ENCODE assay signal across 16 cellular contexts in genomic region chr13:97220151-97220900, GRCh38. TPM values are rescaled to one million over a fixed set of nuclear protein-coding genes. Genes with fewer than 3 reads are reported as not detected.
DNase-seq lines count a peak whose midpoint lies in the region; ATAC-seq and TF ChIP-seq lines count a peak whose summit lies in the region.
"Had no signal": no experiment of that assay in that cellular context is flagged by ENCODE, and none has a peak within 500 bp of the region (broad histone marks: within the 10 kb centered on the region; RNA-seq: fewer than 3 reads in every experiment).

No MANE protein-coding gene starts in this region.

- no peak for TF ChIP-seq CTCF in HCT116 (IDR thresholded peaks at IDR 0.05 in 2 of 3, conservative IDR thresholded peaks at IDR 0.05 in 1 of 3; ENCODE audit: borderline replicate concordance in 1 of 3, insufficient read depth in 1 of 3, low read depth in 2 of 3, low read length in 2 of 3)

- H3K27ac Mint-ChIP-seq in activated naive CD8-positive, alpha-beta T cell treated with anti-CD3 and anti-CD28 coated beads, Interleukin-2, amount 50 U/mL, for 24 hours, result peak overlapping the region; percentile 15
- H3K27ac Mint-ChIP-seq in stimulated activated effector memory CD8-positive, alpha-beta T cell treated with anti-CD3 and anti-CD28 coated beads, Interleukin-12 subunit alpha, Interleukin-12 subunit beta, amount 100 ng/mL, for 72 hours, result peak overlapping the region; percentile 2
- H3K27ac Mint-ChIP-seq: activated naive CD8-positive, alpha-beta T cell treated with anti-CD3 and anti-CD28 coated beads, Interleukin-2, amount 10 ng/mL, durations not matched to agents 7 days and 5 days; endodermal cell had no signal

- H3K79me2 ChIP-seq in HCT116 (ENCODE audit: insufficient read depth, low read length), result peaks cover 32% of the 10 kb centered on the region

- H3K9me3 Mint-ChIP-seq in activated naive CD8-positive, alpha-beta T cell treated with anti-CD3 and anti-CD28 coated beads, Interleukin-2, amount 50 U/mL, for 24 hours, result no peaks in the 10 kb centered on the region
- H3K9me3 Mint-ChIP-seq in stimulated activated effector memory CD8-positive, alpha-beta T cell treated with anti-CD3 and anti-CD28 coated beads, Interleukin-12 subunit alpha, Interleukin-12 subunit beta, amount 100 ng/mL, for 72 hours, result no peaks in the 10 kb centered on the region
- H3K9me3 Mint-ChIP-seq: activated naive CD8-positive, alpha-beta T cell treated with anti-CD3 and anti-CD28 coated beads, Interleukin-2, amount 10 ng/mL, durations not matched to agents 7 days and 5 days; endodermal cell had no signal

- peaks cover 24% of the 10 kb centered on the region for H3K4me1 Mint-ChIP-seq in activated naive CD8-positive, alpha-beta T cell treated with anti-CD3 and anti-CD28 coated beads, Interleukin-2, amount 50 U/mL, for 24 hours
- peaks cover 13% of the 10 kb centered on the region for H3K4me1 Mint-ChIP-seq in stimulated activated effector memory CD8-positive, alpha-beta T cell treated with anti-CD3 and anti-CD28 coated beads, Interleukin-12 subunit alpha, Interleukin-12 subunit beta, amount 100 ng/mL, for 72 hours

- ATAC-seq in HCT116, result no peak
- no peak for ATAC-seq in activated naive CD8-positive, alpha-beta T cell treated with anti-CD3 and anti-CD28 coated beads, Interleukin-2, amount 50 U/mL, for 24 hours
- no peak for ATAC-seq in stimulated activated effector memory CD8-positive, alpha-beta T cell treated with anti-CD3 and anti-CD28 coated beads, Interleukin-12 subunit alpha, Interleukin-12 subunit beta, amount 100 ng/mL, for 72 hours
- no peak for ATAC-seq in GM18909 (IDR thresholded peaks at IDR 0.05; ENCODE audit: poor library complexity, unreplicated experiment)
- no peak for ATAC-seq in GM21390 (IDR thresholded peaks at IDR 0.05; ENCODE audit: unreplicated experiment)
- ATAC-seq: SK-N-SH treated with all-trans-retinoic acid at 6 μM for 48 hours had no signal

- H3K9me3 ChIP-seq in HCT116 (ENCODE audit: control insufficient read depth in 1 of 2, insufficient read depth in 1 of 2, low read depth in 1 of 2, low read length in 2 of 2), result no peaks in the 10 kb centered on the region
- H3K9me3 ChIP-seq: testis had no signal

- no peaks in the 10 kb centered on the region for H3K27me3 Mint-ChIP-seq in activated naive CD8-positive, alpha-beta T cell treated with anti-CD3 and anti-CD28 coated beads, Interleukin-2, amount 50 U/mL, for 24 hours
- H3K27me3 Mint-ChIP-seq: activated naive CD8-positive, alpha-beta T cell treated with anti-CD3 and anti-CD28 coated beads, Interleukin-2, amount 10 ng/mL, durations not matched to agents 7 days and 5 days had no signal

- DNase-seq in HCT116 (ENCODE audit: low read depth, low spot score) (no peak), medulla oblongata (ENCODE audit: extremely low spot score) (peak; percentile 60), HCEC 1CT (no peak), activated gamma-delta T cell treated with Interleukin-2 at 50 U/mL for 16 hours (no peak)
- no peak for DNase-seq in activated naive CD8-positive, alpha-beta T cell treated with anti-CD3 and anti-CD28 coated beads, Interleukin-2, amount 50 U/mL, for 24 hours
- no peak for DNase-seq in stimulated activated effector memory CD8-positive, alpha-beta T cell treated with anti-CD3 and anti-CD28 coated beads, Interleukin-12 subunit alpha, Interleukin-12 subunit beta, amount 100 ng/mL, for 72 hours (ENCODE audit: low spot score in 2 of 2)
- DNase-seq: activated naive CD8-positive, alpha-beta T cell treated with anti-CD3 and anti-CD28 coated beads, Interleukin-2, amount 10 ng/mL, durations not matched to agents 7 days and 5 days; activated T-cell treated with anti-CD3 and anti-CD28 coated beads for 4 hours; DMS153; endodermal cell; NCI-H187; NCI-H524; testis had no signal

- TF ChIP-seq RAD21 in HCT116 (IDR thresholded peaks at IDR 0.05; ENCODE audit: low read depth), result no peak

- no peaks in the 10 kb centered on the region for H3K27me3 ChIP-seq in HCT116 (ENCODE audit: insufficient read depth, low read length)
- H3K27me3 ChIP-seq: testis had no signal

- no peak for TF ChIP-seq POLR2A in HCT116 (IDR thresholded peaks at IDR 0.05; ENCODE audit: borderline replicate concordance, extremely low read depth, insufficient read depth, insufficient read length)

- CTCF ChIA-PET in HCT116 (lab: Charles Lee), result interaction anchor here (0.6 kb wide), 1 partner anchor 113 kb away, joined by 3 read pairs; no protein-coding TSS in a partner anchor

- no peak overlapping the region for H2AFZ ChIP-seq in HCT116 (ENCODE audit: low read depth, low read length, poor library complexity, severe bottlenecking)

- H3K9ac ChIP-seq in HCT116 (ENCODE audit: low read length), result no peak overlapping the region

- no TSS peak for BruUV-seq in HCT116 (replicated peaks; lab: Mats Ljungman, UMichigan)

- no peaks in the 10 kb centered on the region for H4K20me1 ChIP-seq in HCT116 (ENCODE audit: insufficient read depth)

- peak overlapping the region; percentile 35; the same call in 1 of the 2 replicates for H3K27ac ChIP-seq in HCT116 (ENCODE audit: low read depth, low read length)
- H3K27ac ChIP-seq: testis had no signal

- H3K4me3 Mint-ChIP-seq in activated naive CD8-positive, alpha-beta T cell treated with anti-CD3 and anti-CD28 coated beads, Interleukin-2, amount 50 U/mL, for 24 hours, result no peak overlapping the region
- H3K4me3 Mint-ChIP-seq in stimulated activated effector memory CD8-positive, alpha-beta T cell treated with anti-CD3 and anti-CD28 coated beads, Interleukin-12 subunit alpha, Interleukin-12 subunit beta, amount 100 ng/mL, for 72 hours, result no peak overlapping the region
- H3K4me3 Mint-ChIP-seq: activated naive CD8-positive, alpha-beta T cell treated with anti-CD3 and anti-CD28 coated beads, Interleukin-2, amount 10 ng/mL, durations not matched to agents 7 days and 5 days; endodermal cell had no signal

- H3K4me3 ChIP-seq in HCT116 (replicated peaks in 1 of 2; ENCODE audit: low read depth in 1 of 2, low read length in 2 of 2), result no peak overlapping the region
- H3K4me3 ChIP-seq: testis had no signal

- H3K36me3 ChIP-seq in HCT116 (ENCODE audit: control insufficient read depth in 1 of 2, insufficient read depth in 2 of 2, low read length in 2 of 2), result no peaks in the 10 kb centered on the region

- no peak overlapping the region for H3K4me2 ChIP-seq in HCT116 (ENCODE audit: low read length)

- intact Hi-C loops in HCT116 (cut with micrococcal nuclease), result loop anchor here (5.0 kb wide), 1 partner anchor 137 kb away; no protein-coding TSS in a partner anchor

- peaks cover 30 to 43% of the 10 kb centered on the region in 2 experiments for H3K4me1 ChIP-seq in HCT116 (ENCODE audit: control insufficient read depth in 1 of 2, insufficient read depth in 2 of 2, low read length in 2 of 2)

- H3K9me2 ChIP-seq in HCT116 (ENCODE audit: insufficient read depth), result no peaks in the 10 kb centered on the region

- POLR2A ChIA-PET in HCT116 (lab: Charles Lee), result interaction anchor here (1.0 to 1.5 kb wide), 2 partner anchors 30 to 79 kb away, joined by 3 to 4 read pairs; no protein-coding TSS in a partner anchor

- RAD21 ChIA-PET in HCT116 (lab: Charles Lee; ENCODE audit: low non-redundant PET in 1 of 2, low total read pairs in 2 of 2, uncharacterized antibody in 2 of 2, unreplicated experiment in 2 of 2), result interaction anchor here in 1 of 2 experiments (1.0 kb wide), 1 partner anchor 110 kb away, joined by 3 read pairs; no protein-coding TSS in a partner anchor

- no peaks in the 10 kb centered on the region for H3K36me3 Mint-ChIP-seq in activated naive CD8-positive, alpha-beta T cell treated with anti-CD3 and anti-CD28 coated beads, Interleukin-2, amount 50 U/mL, for 24 hours (ENCODE audit: low read depth)
- no peaks in the 10 kb centered on the region for H3K36me3 Mint-ChIP-seq in stimulated activated effector memory CD8-positive, alpha-beta T cell treated with anti-CD3 and anti-CD28 coated beads, Interleukin-12 subunit alpha, Interleukin-12 subunit beta, amount 100 ng/mL, for 72 hours
- H3K36me3 Mint-ChIP-seq: activated naive CD8-positive, alpha-beta T cell treated with anti-CD3 and anti-CD28 coated beads, Interleukin-2, amount 10 ng/mL, durations not matched to agents 7 days and 5 days had no signal

TF ChIP-seq in HCT116, 20 proteins besides CTCF, POLR2A, EP300 and RAD21:
- TF ChIP-seq CEBPB (IDR thresholded peaks at IDR 0.05; ENCODE audit: low read depth) (no peak), ELF1 (IDR thresholded peaks at IDR 0.05; ENCODE audit: borderline replicate concordance, low read depth) (no peak), MAX (IDR thresholded peaks at IDR 0.05) (no peak), FOSL1 (IDR thresholded peaks at IDR 0.05; ENCODE audit: low read depth) (no peak), ATF3 (IDR thresholded peaks at IDR 0.05) (no peak), SIN3A (IDR thresholded peaks at IDR 0.05; ENCODE audit: low read depth) (no peak), POLR2AphosphoS5 (IDR thresholded peaks at IDR 0.05; ENCODE audit: low read depth, low read length) (no peak)
TF ChIP-seq in HCT116: peak in this region for 0.

RNA-seq across cellular contexts. Expression of gene MBNL2, which starts 1.8 kb away (rescaled TPM):
- total RNA-seq in HCT116 (2021; ENCODE audit: unreplicated experiment), result 73.9 TPM
- 40.8 and 43.6 TPM in 2 replicates for polyA plus RNA-seq in HCT116 (2012)
